In the genomic region with DNA sequence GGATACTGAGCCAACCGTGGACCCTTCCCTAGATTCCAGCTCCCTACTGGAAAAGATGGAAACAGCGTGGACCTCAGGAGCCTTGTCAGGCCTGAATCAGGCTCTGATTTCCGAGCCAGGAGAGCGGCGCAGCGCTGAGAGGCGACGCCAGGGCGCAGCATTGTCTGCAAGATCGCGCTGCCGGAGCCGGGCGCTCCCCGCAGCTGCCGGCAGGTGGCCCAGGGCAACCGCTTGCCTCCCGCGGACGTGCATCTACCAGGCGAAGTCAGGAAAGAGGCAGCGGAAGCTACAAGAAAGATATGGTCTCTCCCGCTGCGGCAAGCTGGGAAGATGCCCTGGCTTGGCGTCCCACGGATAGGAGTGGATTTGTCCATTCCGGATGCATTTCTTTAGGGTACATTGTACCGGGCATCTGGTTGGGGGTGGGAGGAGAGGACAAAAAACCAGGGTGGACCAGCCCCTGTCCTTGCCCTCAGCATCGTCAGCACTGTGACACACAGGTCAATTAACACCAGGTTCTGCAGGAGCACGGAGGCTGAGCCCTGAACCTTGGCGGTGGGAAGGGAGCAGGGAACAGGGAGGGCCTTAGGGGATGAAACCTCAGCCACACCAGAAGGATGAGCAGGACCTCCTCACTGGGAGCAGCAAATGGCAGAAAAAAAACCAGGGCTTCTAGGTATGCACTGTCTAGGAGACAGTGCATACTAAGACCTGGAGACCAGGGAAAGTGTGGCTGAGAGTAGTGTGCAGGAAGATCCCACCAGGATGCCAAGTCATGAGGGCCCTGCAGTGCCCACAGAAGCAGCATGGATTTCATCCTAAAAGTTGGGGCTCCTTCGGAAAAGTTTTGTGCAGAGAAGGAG, we compare ENCODE assay signal across 8 cellular contexts. TPM values are rescaled to one million over a fixed set of nuclear protein-coding genes. Genes with fewer than 3 reads are reported as not detected.
DNase-seq lines count a peak whose midpoint lies in the region; ATAC-seq, FAIRE-seq and TF ChIP-seq lines count a peak whose summit lies in the region.

No MANE protein-coding gene starts in this region.

- intact Hi-C loops in left cardiac atrium (cut with DNase I), result loop anchor here (2.0 to 5.0 kb wide), 2 partner anchors 183 to 184 kb away; no protein-coding TSS in a partner anchor

- no peak for TF ChIP-seq POLR2A in GM12891 (IDR thresholded peaks at IDR 0.05; ENCODE audit: low read depth, low read length)

- ATAC-seq in HG02763 (IDR thresholded peaks at IDR 0.05; ENCODE audit: unreplicated experiment) (peak; percentile 91), left cardiac atrium (peak; percentile 96 to 97)
- ATAC-seq in activated naive CD8-positive, alpha-beta T cell treated with anti-CD3 and anti-CD28 coated beads, Interleukin-2, amount 50 U/mL, for 24 hours, result peak; percentile 93

- H3K4me3 Mint-ChIP-seq in activated naive CD8-positive, alpha-beta T cell treated with anti-CD3 and anti-CD28 coated beads, Interleukin-2, amount 50 U/mL, for 24 hours, result peak overlapping the region; percentile 56

- peak; percentile 83 for FAIRE-seq in GM12891 (lab: Jason Lieb, UNC)

- peak; percentile 69 for DNase-seq in GM12891 (ENCODE audit: insufficient read length, low spot score)
- DNase-seq in NCI-H1417 (lab: John Stamatoyannopoulos, UW), result peak; percentile 70 to 86 (median 81)
- DNase-seq in T follicular helper cell (ENCODE audit: low read depth), result peak; percentile 76
- peak; percentile 86 for DNase-seq in activated naive CD8-positive, alpha-beta T cell treated with anti-CD3 and anti-CD28 coated beads, Interleukin-2, amount 50 U/mL, for 24 hours
- DNase-seq in left cardiac atrium, result peak; percentile 82
- peak; percentile 79 for DNase-seq in putamen (ENCODE audit: low spot score)
- DNase-seq in cortex of kidney (lab: John Stamatoyannopoulos, UW), result no peak

- H3K4me1 Mint-ChIP-seq in activated naive CD8-positive, alpha-beta T cell treated with anti-CD3 and anti-CD28 coated beads, Interleukin-2, amount 50 U/mL, for 24 hours, result peaks cover 63% of the 10 kb centered on the region

- H3K27ac Mint-ChIP-seq in activated naive CD8-positive, alpha-beta T cell treated with anti-CD3 and anti-CD28 coated beads, Interleukin-2, amount 50 U/mL, for 24 hours, result peak overlapping the region; percentile 59

- no peaks in the 10 kb centered on the region for H3K27me3 Mint-ChIP-seq in activated naive CD8-positive, alpha-beta T cell treated with anti-CD3 and anti-CD28 coated beads, Interleukin-2, amount 50 U/mL, for 24 hours

- no peaks in the 10 kb centered on the region for H3K9me3 Mint-ChIP-seq in activated naive CD8-positive, alpha-beta T cell treated with anti-CD3 and anti-CD28 coated beads, Interleukin-2, amount 50 U/mL, for 24 hours

- peaks cover 28% of the 10 kb centered on the region for H3K36me3 Mint-ChIP-seq in activated naive CD8-positive, alpha-beta T cell treated with anti-CD3 and anti-CD28 coated beads, Interleukin-2, amount 50 U/mL, for 24 hours (ENCODE audit: low read depth)

TF ChIP-seq in GM12891, 5 proteins besides CTCF, POLR2A, EP300 and RAD21:
- no peak for TF ChIP-seq TAF1 (IDR thresholded peaks at IDR 0.05; ENCODE audit: low read depth, low read length)
- TF ChIP-seq SPI1 (IDR thresholded peaks at IDR 0.05; ENCODE audit: low read depth, low read length), result no peak
- TF ChIP-seq POU2F2 (IDR thresholded peaks at IDR 0.05; ENCODE audit: low read depth, low read length), result no peak
- no peak for TF ChIP-seq POLR2AphosphoS5 (IDR thresholded peaks at IDR 0.05; ENCODE audit: low read depth, low read length)
- TF ChIP-seq PAX5 (IDR thresholded peaks at IDR 0.05; ENCODE audit: insufficient read depth, low read length, severe bottlenecking), result no peak

RNA-seq across cellular contexts. Expression of gene SFXN1, which starts 55.9 kb away (rescaled TPM):
- polyA plus RNA-seq in GM12891 (2012; ENCODE audit: low read depth, missing spikeins), result 72.0 TPM
- 10 to 100 TPM; 30.7 to 39.2 TPM for total RNA-seq in left cardiac atrium
